In the genomic region with DNA sequence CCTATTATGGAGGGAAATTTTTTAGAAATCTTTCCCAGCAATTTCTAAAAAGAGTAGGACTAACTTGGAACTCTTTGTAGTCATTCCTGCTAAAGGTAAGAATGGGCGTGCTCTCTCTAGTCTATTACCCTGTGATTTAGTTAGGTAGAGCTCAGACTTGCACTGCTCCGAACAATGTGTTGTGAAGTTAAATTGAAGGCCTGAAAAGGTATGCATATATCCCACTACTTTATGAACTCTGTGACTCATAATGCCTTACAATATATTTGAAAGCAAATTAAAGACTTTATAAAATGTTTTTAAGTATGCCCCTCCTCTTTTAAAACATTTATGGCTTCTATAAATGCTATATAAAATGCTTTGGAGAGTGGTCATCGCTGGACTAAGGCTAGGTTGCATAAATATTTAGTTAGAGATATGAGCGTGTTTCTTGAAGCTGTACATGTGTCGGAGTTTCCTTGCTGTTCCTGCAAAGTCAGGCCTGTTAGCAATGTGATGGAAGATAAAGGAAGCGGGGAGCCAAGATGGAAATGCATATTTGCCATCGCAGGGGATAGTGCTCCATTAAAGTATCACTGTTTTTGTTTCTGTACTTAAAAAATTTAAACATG, we compare ENCODE assay signal across 16 cellular contexts.
DNase-seq lines count a peak whose midpoint lies in the region; ATAC-seq and TF ChIP-seq lines count a peak whose summit lies in the region.
"Had no signal": no experiment of that assay in that cellular context is flagged by ENCODE, and none has a peak within 500 bp of the region (broad histone marks: within the 10 kb centered on the region; RNA-seq: fewer than 3 reads in every experiment).

No MANE protein-coding gene starts in this region.

- H3K27ac ChIP-seq in AG04450 (ENCODE audit: low read depth, low read length) (no peak overlapping the region), IMR-90 (ENCODE audit: insufficient read depth, low read length) (peak overlapping the region; percentile 92), hepatocyte (peak overlapping the region; percentile 26), left ventricle myocardium inferior (replicated peaks) (no peak overlapping the region)
- H3K27ac ChIP-seq: BLaER1 treated with 17β-estradiol and CSF1 and Interleukin-3, amounts not matched to agents 10 nM and 100 nM had no signal

- TF ChIP-seq RAD21 in IMR-90 (IDR thresholded peaks at IDR 0.05; ENCODE audit: low read length) = no peak

- peak; percentile 86 for ATAC-seq in IMR-90 (ENCODE audit: low read depth)
- ATAC-seq: HepG2 had no signal

- no peak overlapping the region; the same call in 1 of the 2 replicates for H3K9ac ChIP-seq in IMR-90 (ENCODE audit: low read depth, low read length)
- H3K9ac ChIP-seq: BLaER1 treated with 17β-estradiol and CSF1 and Interleukin-3, amounts not matched to agents 10 nM and 100 nM had no signal

- no peaks in the 10 kb centered on the region for H3K79me1 ChIP-seq in IMR-90 (ENCODE audit: low read depth in 1 of 2, low read length in 2 of 2)

- DNase-seq in AG04450 (ENCODE audit: low read depth, low spot score) (peak; percentile 74), IMR-90 (peak; percentile 83), hepatocyte (ENCODE audit: low spot score) (no peak), neural crest cell (ENCODE audit: low read depth, low spot score) (no peak), DMS153 treated with DMSO at 0.1 percent for 48 hours (lab: John Stamatoyannopoulos, UW; ENCODE audit: unreplicated experiment) (no peak), left ventricle myocardium inferior (no peak), NCI-H1105 treated with DMSO at 0.1 percent for 48 hours (lab: John Stamatoyannopoulos, UW) (no peak)
- DNase-seq: 8988T; CD8-positive, alpha-beta memory T cell; COR-L47; DMS79; GDM1 had no signal

- TF ChIP-seq CTCF in AG04450 (IDR thresholded peaks at IDR 0.05; ENCODE audit: low read depth, low read length) (no peak), IMR-90 (conservative IDR thresholded peaks at IDR 0.05; ENCODE audit: low read depth, low read length) (no peak), hepatocyte (IDR thresholded peaks at IDR 0.05; ENCODE audit: poor library complexity) (no peak), neural crest cell (conservative IDR thresholded peaks at IDR 0.05) (no peak), left ventricle myocardium inferior (IDR thresholded peaks at IDR 0.05; ENCODE audit: borderline replicate concordance) (no peak)

- peak overlapping the region; percentile 87 for H2BK120ac ChIP-seq in IMR-90 (ENCODE audit: low read depth, low read length)

- no peak for TF ChIP-seq POLR2A in IMR-90 (IDR thresholded peaks at IDR 0.05; ENCODE audit: low read depth, low read length)

- POLR2A ChIA-PET in AG04450 (lab: Yijun Ruan, JAX) (interaction anchor here (1.3 to 4.0 kb wide), 3 partner anchors 10 to 792 kb away, joined by 4 to 19 read pairs (median 7); a partner anchor contains a TSS), IMR-90 (lab: Charles Lee; ENCODE audit: unreplicated experiment) (no interaction called here)

- peaks cover 25% of the 10 kb centered on the region for H3K4me1 Mint-ChIP-seq in neural crest cell
- H3K4me1 Mint-ChIP-seq: B cell; CD8-positive, alpha-beta memory T cell had no signal

- H3K79me2 ChIP-seq in hepatocyte = no peaks in the 10 kb centered on the region

- no peak overlapping the region for H3K4me3 Mint-ChIP-seq in neural crest cell
- H3K4me3 Mint-ChIP-seq: B cell; CD8-positive, alpha-beta memory T cell had no signal

- H3K36me3 ChIP-seq in IMR-90 (ENCODE audit: control insufficient read depth, insufficient read depth, low read length) (no peaks in the 10 kb centered on the region), hepatocyte (replicated peaks; ENCODE audit: insufficient read depth, low read depth) (no peaks in the 10 kb centered on the region), left ventricle myocardium inferior (no peaks in the 10 kb centered on the region)
- H3K36me3 ChIP-seq: BLaER1 treated with 17β-estradiol and CSF1 and Interleukin-3, amounts not matched to agents 10 nM and 100 nM; HAP-1 had no signal

- no peak overlapping the region for H3K14ac ChIP-seq in IMR-90 (replicated peaks; ENCODE audit: low read depth, low read length)

- H4K20me1 ChIP-seq in IMR-90 (ENCODE audit: insufficient read depth, low read length) = no peaks in the 10 kb centered on the region
- no peaks in the 10 kb centered on the region for H4K20me1 ChIP-seq in hepatocyte (ENCODE audit: insufficient read depth, poor library complexity, severe bottlenecking)
- H4K20me1 ChIP-seq: BLaER1 treated with 17β-estradiol and CSF1 and Interleukin-3, amounts not matched to agents 10 nM and 100 nM had no signal

- H3K27me3 ChIP-seq in AG04450 (ENCODE audit: control insufficient read depth, insufficient read depth, low read length) = no peaks in the 10 kb centered on the region
- no peaks in the 10 kb centered on the region for H3K27me3 ChIP-seq in IMR-90 (ENCODE audit: control insufficient read depth, insufficient read depth, low read length)
- H3K27me3 ChIP-seq in hepatocyte = no peaks in the 10 kb centered on the region
- H3K27me3 ChIP-seq in left ventricle myocardium inferior (ENCODE audit: low read depth) = no peaks in the 10 kb centered on the region
- H3K27me3 ChIP-seq: BLaER1 treated with 17β-estradiol and CSF1 and Interleukin-3, amounts not matched to agents 10 nM and 100 nM had no signal

- H2AK9ac ChIP-seq in IMR-90 (replicated peaks; ENCODE audit: low read depth, low read length, poor library complexity) = no peak overlapping the region

- no peak overlapping the region; the same call in 1 of the 2 replicates for H3K4ac ChIP-seq in IMR-90 (ENCODE audit: low read depth, low read length)

- H3K56ac ChIP-seq in IMR-90 (ENCODE audit: extremely low read depth, insufficient read depth, low read length) = no peak overlapping the region

- WGBS in IMR-90 (ENCODE audit: extremely low coverage in 2 of 2, insufficient read length in 1 of 2), 2 experiments = 0% methylated on average over 1 of the region's 7 CpGs; no CpG with 5 or more reads in 1 of the 2 experiments
- WGBS in hepatocyte (ENCODE audit: low lambda C conversion rate, missing lambda C conversion rate) = 47% methylated on average over 7 of the region's 7 CpGs

- H2AFZ ChIP-seq in IMR-90 (replicated peaks; ENCODE audit: low read length, poor library complexity) = no peak overlapping the region
- no peak overlapping the region for H2AFZ ChIP-seq in hepatocyte

- H2AK5ac ChIP-seq in IMR-90 (ENCODE audit: low read depth, low read length) = 0 out of 2 replicates have a peak overlapping the region, but pooled peaks have one; percentile 36

- no peak overlapping the region; the same call in 1 of the 2 replicates for H4K5ac ChIP-seq in IMR-90 (ENCODE audit: low read depth, low read length)

- no peaks in the 10 kb centered on the region for H3K27me3 Mint-ChIP-seq in neural crest cell (ENCODE audit: low read depth)
- H3K27me3 Mint-ChIP-seq: B cell had no signal

- dilution Hi-C loops in IMR-90 (cut with HindIII; ENCODE audit: low sequenced_read_pairs, unreplicated experiment) = no loop called here

- H3K4me3 ChIP-seq in AG04450 (ENCODE audit: low read depth, low read length) (no peak overlapping the region), IMR-90 (ENCODE audit: insufficient read depth, low read depth, low read length) (no peak overlapping the region), hepatocyte (no peak overlapping the region), left ventricle myocardium inferior (no peak overlapping the region)
- H3K4me3 ChIP-seq: BLaER1 treated with 17β-estradiol and CSF1 and Interleukin-3, amounts not matched to agents 10 nM and 100 nM; HAP-1 had no signal

- BruUV-seq in IMR-90 (replicated peaks; lab: Mats Ljungman, UMichigan) = no TSS peak

- H3K9me2 ChIP-seq in hepatocyte (replicated peaks; ENCODE audit: insufficient read depth) = no peaks in the 10 kb centered on the region

- H3K36me3 Mint-ChIP-seq in neural crest cell (ENCODE audit: low read depth) = no peaks in the 10 kb centered on the region
- H3K36me3 Mint-ChIP-seq: CD8-positive, alpha-beta memory T cell had no signal

- peak overlapping the region; percentile 81; the same call in 1 of the 2 replicates for H2BK20ac ChIP-seq in IMR-90 (ENCODE audit: low read depth, low read length)

- H3K18ac ChIP-seq in IMR-90 (ENCODE audit: low read depth, low read length) = peak overlapping the region; percentile 58; the same call in 1 of the 2 replicates

- H3K9me3 ChIP-seq in AG04450 (ENCODE audit: control insufficient read depth, insufficient read depth, low read length) (no peaks in the 10 kb centered on the region), IMR-90 (ENCODE audit: control insufficient read depth, insufficient read depth, low read length) (no peaks in the 10 kb centered on the region), hepatocyte (ENCODE audit: low read depth) (no peaks in the 10 kb centered on the region), left ventricle myocardium inferior (replicated peaks) (no peaks in the 10 kb centered on the region)
- H3K9me3 ChIP-seq: BLaER1 treated with 17β-estradiol and CSF1 and Interleukin-3, amounts not matched to agents 10 nM and 100 nM; HAP-1 had no signal

- peak overlapping the region; percentile 46 for H3K27ac Mint-ChIP-seq in neural crest cell (ENCODE audit: unreplicated experiment)
- H3K27ac Mint-ChIP-seq: B cell; CD8-positive, alpha-beta memory T cell had no signal

- peaks cover 3% of the 10 kb centered on the region; the same call in 1 of the 2 replicates for H3K9me1 ChIP-seq in IMR-90 (ENCODE audit: insufficient read depth, low read length)

- peaks cover 3% of the 10 kb centered on the region for H3K9me3 Mint-ChIP-seq in neural crest cell

- H4K8ac ChIP-seq in IMR-90 (ENCODE audit: low read depth in 2 of 2, low read length in 2 of 2) = peak overlapping the region; percentile 36 to 65; a peak in 2 of 4 replicates

- H2BK15ac ChIP-seq in IMR-90 (ENCODE audit: low read depth, low read length) = 0 out of 3 replicates have a peak overlapping the region, but pooled peaks have one; percentile 30

- H3K4me2 ChIP-seq in IMR-90 (ENCODE audit: low read depth, low read length) (peak overlapping the region; percentile 29; the same call in 1 of the 2 replicates), hepatocyte (no peak overlapping the region)
- H3K4me2 ChIP-seq: BLaER1 treated with 17β-estradiol and CSF1 and Interleukin-3, amounts not matched to agents 10 nM and 100 nM had no signal

- in situ Hi-C loops in IMR-90 (cut with MboI; ENCODE audit: low sequenced_read_pairs) = no loop called here

- peak overlapping the region; percentile 94 for H2BK5ac ChIP-seq in IMR-90 (ENCODE audit: low read depth, low read length, poor library complexity, severe bottlenecking)

- CTCF ChIA-PET in AG04450 (lab: Charles Lee) = interaction anchor here (0.7 to 1.0 kb wide), 2 partner anchors 105 to 110 kb away, joined by 3 to 5 read pairs; no protein-coding TSS in a partner anchor
- CTCF ChIA-PET in IMR-90 (lab: Yijun Ruan, JAX) = no interaction called here

- intact Hi-C loops in IMR-90 (cut with micrococcal nuclease) (loop anchor here (1.0 to 2.0 kb wide), 2 partner anchors 60 to 790 kb away; no protein-coding TSS in a partner anchor), left ventricle myocardium inferior (cut with micrococcal nuclease) (no loop called here)

- H3K23ac ChIP-seq in IMR-90 (ENCODE audit: low read depth, low read length) = no peak overlapping the region

- H3K4me1 ChIP-seq in IMR-90 (ENCODE audit: control insufficient read depth, insufficient read depth, low read length) (peaks cover 26% of the 10 kb centered on the region), hepatocyte (ENCODE audit: insufficient read depth) (peaks cover 22% of the 10 kb centered on the region), left ventricle myocardium inferior (no peaks in the 10 kb centered on the region)
- H3K4me1 ChIP-seq: HAP-1 had no signal

- no peak overlapping the region; the same call in 1 of the 2 replicates for H4K91ac ChIP-seq in IMR-90 (ENCODE audit: insufficient read depth, low read depth, low read length)

Comparison
In these comparisons a context has a peak if more than half of its experiments do, and no peak if none do; other contexts are left out.
1. DNase-seq: peak in AG04450 (single experiment) and IMR-90 (single experiment); none in hepatocyte (single experiment), neural crest cell (single experiment), DMS153 treated with DMSO at 0.1 percent for 48 hours (single experiment), left ventricle myocardium inferior (single experiment) and NCI-H1105 treated with DMSO at 0.1 percent for 48 hours (single experiment).
2. H3K27ac ChIP-seq: peak in IMR-90 (single experiment) and hepatocyte (single experiment); none in AG04450 (single experiment) and left ventricle myocardium inferior (single experiment).